Comparison of ENCODE assay signal across 8 cellular contexts in genomic region chrX:40152173-40152705, GRCh38. TPM values are rescaled to one million over a fixed set of nuclear protein-coding genes. Genes with fewer than 3 reads are reported as not detected.
DNase-seq lines count a peak whose midpoint lies in the region; ATAC-seq and TF ChIP-seq lines count a peak whose summit lies in the region.

No MANE protein-coding gene starts in this region.

- peak; percentile 7 for ATAC-seq in sciatic nerve
- no peak for ATAC-seq in HG03432 (IDR thresholded peaks at IDR 0.05; ENCODE audit: unreplicated experiment)

- H3K4me3 ChIP-seq in left ventricle myocardium inferior = peak overlapping the region; percentile 66

- TF ChIP-seq CTCF in left ventricle myocardium inferior (IDR thresholded peaks at IDR 0.05; ENCODE audit: borderline replicate concordance) = no peak

- H3K27ac ChIP-seq in left ventricle myocardium inferior (replicated peaks) = peak overlapping the region; percentile 90

- no peaks in the 10 kb centered on the region for H3K9me3 ChIP-seq in left ventricle myocardium inferior (replicated peaks)

- H3K27me3 ChIP-seq in left ventricle myocardium inferior (ENCODE audit: low read depth) = no peaks in the 10 kb centered on the region

- no peaks in the 10 kb centered on the region for H3K36me3 ChIP-seq in left ventricle myocardium inferior

- peaks cover 56% of the 10 kb centered on the region for H3K4me1 ChIP-seq in left ventricle myocardium inferior

- DNase-seq in activated T-cell treated with anti-CD3 and anti-CD28 coated beads for 1 hour (ENCODE audit: low read depth) (peak; percentile 42), activated T-cell treated with anti-CD3 and anti-CD28 coated beads for 4 hours (no peak), left ventricle myocardium inferior (no peak), sciatic nerve (ENCODE audit: low spot score) (no peak), HCEC 1CT (no peak), NCI-H1436 (lab: John Stamatoyannopoulos, UW) (no peak)
- DNase-seq in activated T-cell treated with anti-CD3 and anti-CD28 coated beads, Interleukin-2, amount 50 U/mL, for 1 hour = peak; percentile 59

- intact Hi-C loops in left ventricle myocardium inferior (cut with micrococcal nuclease) = no loop called here
- intact Hi-C loops in sciatic nerve (cut with DNase I) = no loop called here

RNA-seq across cellular contexts. Expression of gene BCOR, which starts 54.5 kb away (rescaled TPM):
- total RNA-seq in left ventricle myocardium inferior (15.1 TPM), sciatic nerve (42.0 TPM)

Comparison
In these comparisons a context has a peak if more than half of its experiments do, and no peak if none do; other contexts are left out.
1. DNase-seq: peak in activated T-cell treated with anti-CD3 and anti-CD28 coated beads for 1 hour (single experiment) and activated T-cell treated with anti-CD3 and anti-CD28 coated beads, Interleukin-2, amount 50 U/mL, for 1 hour (single experiment); none in activated T-cell treated with anti-CD3 and anti-CD28 coated beads for 4 hours (single experiment), left ventricle myocardium inferior (single experiment), sciatic nerve (single experiment), HCEC 1CT (single experiment) and NCI-H1436 (single experiment).